Comparison of ENCODE assay signal across 8 cellular contexts in the genomic region with DNA sequence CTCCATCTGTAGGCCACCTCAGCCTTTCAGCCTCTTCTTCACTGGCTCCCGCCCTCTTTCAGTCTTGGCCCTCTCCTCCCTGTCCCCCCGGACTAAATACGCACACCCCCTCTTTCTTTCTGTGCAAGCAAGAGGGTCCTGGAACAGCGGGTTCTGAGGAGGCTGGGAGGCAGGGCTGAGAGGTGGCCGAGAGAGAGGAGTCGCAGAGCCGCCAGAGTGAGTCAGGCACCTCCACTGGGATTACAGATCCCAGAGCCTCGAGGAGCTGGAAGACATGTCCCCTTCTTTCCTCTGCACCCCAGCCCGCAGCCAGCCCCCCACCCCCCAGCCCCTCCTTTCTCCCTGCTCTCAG. TPM values are rescaled to one million over a fixed set of nuclear protein-coding genes. Genes with fewer than 3 reads are reported as not detected.
DNase-seq lines count a peak whose midpoint lies in the region; ATAC-seq and TF ChIP-seq lines count a peak whose summit lies in the region.

CCDC136 (plus strand) TSS at position 1 of the 352 bp plus-strand sequence. CDS start 444 bp downstream, outside the sequence.

- POLR2A ChIA-PET in CD8-positive, alpha-beta memory T cell (lab: Charles Lee) = interaction anchor here (1.3 kb wide), 1 partner anchor 50 kb away, joined by 3 read pairs; no protein-coding TSS in a partner anchor

- no peaks in the 10 kb centered on the region for H3K9me3 Mint-ChIP-seq in CD8-positive, alpha-beta memory T cell
- H3K9me3 Mint-ChIP-seq in natural killer cell = no peaks in the 10 kb centered on the region

- intact Hi-C loops in natural killer cell (cut with micrococcal nuclease) = loop anchor here (2.0 kb wide), 1 partner anchor 53 kb away; the partner anchor contains the start of gene CALU

- peaks cover 8% of the 10 kb centered on the region for H3K4me1 ChIP-seq in CD8-positive, alpha-beta memory T cell (ENCODE audit: insufficient read depth, low read length)
- peaks cover 24% of the 10 kb centered on the region for H3K4me1 ChIP-seq in ectodermal cell (ENCODE audit: control insufficient read depth, insufficient read depth, low read length)

- no peak for TF ChIP-seq CTCF in NB4 (IDR thresholded peaks at IDR 0.05; ENCODE audit: low read depth, low read length)
- no peak for TF ChIP-seq CTCF in natural killer cell (IDR thresholded peaks at IDR 0.05)
- no peak for TF ChIP-seq CTCF in GM10266 (IDR thresholded peaks at IDR 0.05; ENCODE audit: control insufficient read depth, insufficient read depth, low read depth, missing control alignments)

- no peak for TF ChIP-seq POLR2A in NB4 (IDR thresholded peaks at IDR 0.05; ENCODE audit: extremely low read depth, insufficient read length)

- peaks cover 4 to 25% (median 13%) of the 10 kb centered on the region in 3 donors for H3K4me1 Mint-ChIP-seq in CD8-positive, alpha-beta memory T cell
- peaks cover 3 to 14% of the 10 kb centered on the region in 2 donors for H3K4me1 Mint-ChIP-seq in natural killer cell

- H3K36me3 Mint-ChIP-seq in CD8-positive, alpha-beta memory T cell = peaks cover 0 to 7% (median 0%) of the 10 kb centered on the region in 3 donors
- H3K36me3 Mint-ChIP-seq in natural killer cell = no peaks in the 10 kb centered on the region

- H3K27me3 ChIP-seq in CD8-positive, alpha-beta memory T cell (ENCODE audit: insufficient read depth, low read length, poor library complexity, severe bottlenecking) = no peaks in the 10 kb centered on the region
- H3K27me3 ChIP-seq in ectodermal cell (ENCODE audit: control insufficient read depth, insufficient read depth, low read length, poor library complexity, severe bottlenecking) = peaks cover 11% of the 10 kb centered on the region

- CTCF ChIA-PET in CD8-positive, alpha-beta memory T cell (lab: Charles Lee) = no interaction called here

- peak within 1 kb of the TSS; percentile 77 for H3K4me3 ChIP-seq in CD8-positive, alpha-beta memory T cell (ENCODE audit: low read length)
- peak within 1 kb of the TSS; percentile 50 for H3K4me3 ChIP-seq in NB4 (ENCODE audit: low read depth, low read length)
- peak within 1 kb of the TSS; percentile 89 for H3K4me3 ChIP-seq in ectodermal cell (ENCODE audit: insufficient read depth, low read depth, low read length)

- no peaks in the 10 kb centered on the region for H3K36me3 ChIP-seq in CD8-positive, alpha-beta memory T cell (ENCODE audit: insufficient read depth, low read length)
- no peaks in the 10 kb centered on the region for H3K36me3 ChIP-seq in ectodermal cell (ENCODE audit: control insufficient read depth, insufficient read depth, low read length)

- no peaks in the 10 kb centered on the region for H3K27me3 Mint-ChIP-seq in CD8-positive, alpha-beta memory T cell
- no peaks in the 10 kb centered on the region for H3K27me3 Mint-ChIP-seq in natural killer cell (ENCODE audit: low read depth in 2 of 2)

- H3K27ac ChIP-seq in CD8-positive, alpha-beta memory T cell (ENCODE audit: low read depth, low read length) = peak within 1 kb of the TSS; percentile 51
- no peak within 1 kb of the TSS for H3K27ac ChIP-seq in ectodermal cell (ENCODE audit: insufficient read depth, low read depth, low read length, poor library complexity, severe bottlenecking)

- DNase-seq in CD8-positive, alpha-beta memory T cell = no peak
- DNase-seq in NB4 (ENCODE audit: low read depth) (no peak), natural killer cell (no peak), GM10266 (ENCODE audit: extremely low spot score) (no peak), NCI-H2196 (lab: John Stamatoyannopoulos, UW; ENCODE audit: unreplicated experiment) (no peak)

- ATAC-seq in natural killer cell (no peak), GM21515 (IDR thresholded peaks at IDR 0.05; ENCODE audit: unreplicated experiment) (no peak), HG02678 (IDR thresholded peaks at IDR 0.05; ENCODE audit: unreplicated experiment) (no peak)

- no peaks in the 10 kb centered on the region for H3K9me3 ChIP-seq in CD8-positive, alpha-beta memory T cell (ENCODE audit: low read length)
- H3K9me3 ChIP-seq in ectodermal cell (ENCODE audit: control insufficient read depth, low read length) = no peaks in the 10 kb centered on the region

- H3K27ac Mint-ChIP-seq in CD8-positive, alpha-beta memory T cell = peak within 1 kb of the TSS in 5 of 8 donors; percentile 7 to 89 (median 57)
- peak within 1 kb of the TSS in 1 of 2 donors; percentile 83 for H3K27ac Mint-ChIP-seq in natural killer cell

- H3K4me3 Mint-ChIP-seq in CD8-positive, alpha-beta memory T cell = peak within 1 kb of the TSS; percentile 81 to 96 (median 85)
- H3K4me3 Mint-ChIP-seq in natural killer cell = peak within 1 kb of the TSS; percentile 92

- 3 to 5% methylated on average over 8 to 9 of the region's 9 CpGs for WGBS in ectodermal cell, 2 experiments

RNA-seq across cellular contexts. Expression of gene CCDC136, which starts in this region (rescaled TPM):
- 1 to 10 TPM; 8.7 to 9.0 TPM for total RNA-seq in CD8-positive, alpha-beta memory T cell
- 2.6 TPM for polyA plus RNA-seq in CD8-positive, alpha-beta memory T cell
- 109 TPM for polyA plus RNA-seq in ectodermal cell (2013, experiment 1 of 4)
- 139 TPM for polyA plus RNA-seq in ectodermal cell (2013, experiment 2 of 4)
- polyA plus RNA-seq in ectodermal cell (2013, experiment 3 of 4) = 78.3 TPM
- 95.7 TPM for polyA plus RNA-seq in ectodermal cell (2013, experiment 4 of 4)
- total RNA-seq in natural killer cell = 10 to 100 TPM; 10.9 to 17.5 (median 13.2) TPM
